Comparison of ENCODE assay signal across 9 cellular contexts in the genomic region with DNA sequence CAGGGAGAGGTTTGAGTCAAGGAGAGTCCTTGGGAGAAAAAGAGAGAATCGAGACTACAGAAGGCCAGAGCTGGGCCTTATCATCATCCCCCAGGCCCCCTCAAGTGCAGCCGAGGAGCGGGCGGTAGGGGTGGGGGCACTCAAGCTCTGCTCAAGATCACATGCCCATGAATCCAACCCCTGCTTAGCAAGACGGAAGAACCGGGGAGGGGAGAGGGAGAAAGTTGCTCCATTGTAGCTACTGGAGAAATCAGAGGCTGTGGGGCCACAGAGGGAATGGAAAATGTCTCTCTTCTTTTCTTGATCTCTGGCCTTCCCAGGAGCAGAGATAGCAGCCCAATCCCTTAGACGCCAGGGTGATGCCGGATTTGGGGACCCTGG. TPM values are rescaled to one million over a fixed set of nuclear protein-coding genes. Genes with fewer than 3 reads are reported as not detected.
DNase-seq lines count a peak whose midpoint lies in the region; ATAC-seq and TF ChIP-seq lines count a peak whose summit lies in the region.
"Had no signal": no experiment of that assay in that cellular context is flagged by ENCODE, and none has a peak within 500 bp of the region (broad histone marks: within the 10 kb centered on the region; RNA-seq: fewer than 3 reads in every experiment).

No MANE protein-coding gene starts in this region.

- H3K27me3 ChIP-seq in uterus (no peaks in the 10 kb centered on the region), aorta (ENCODE audit: control insufficient read depth in 1 of 2, insufficient read depth in 2 of 2, low read length in 1 of 2) (no peaks in the 10 kb centered on the region)

- H3K4me3 ChIP-seq in uterus (no peak overlapping the region), aorta (ENCODE audit: low read length in 2 of 2) (no peak overlapping the region)

- H3K9me3 ChIP-seq in uterus: no peaks in the 10 kb centered on the region
- no peaks in the 10 kb centered on the region for H3K9me3 ChIP-seq in aorta (ENCODE audit: control insufficient read depth, low read length)

- no peak for ATAC-seq in Right ventricle myocardium inferior
- no peak for ATAC-seq in aorta (ENCODE audit: low FRiP score)
- no peak for ATAC-seq in GM21526 (IDR thresholded peaks at IDR 0.05; ENCODE audit: low FRiP score, unreplicated experiment)

- H3K27ac ChIP-seq in angular gyrus (ENCODE audit: low read depth, low read length) (peak overlapping the region; percentile 8), uterus (peak overlapping the region; percentile 9 to 79), aorta (ENCODE audit: low read depth in 1 of 2, low read length in 2 of 2) (no peak overlapping the region)

- intact Hi-C loops in cardiac septum (cut with DNase I): loop anchor here (1.0 kb wide), 1 partner anchor 99 kb away; a partner anchor contains a TSS
- intact Hi-C loops in Right ventricle myocardium inferior (cut with DNase I): loop anchor here (1.0 kb wide), 1 partner anchor 99 kb away; a partner anchor contains a TSS
- intact Hi-C loops in uterus (cut with DNase I; ENCODE audit: low total_unique reads): loop anchor here (2.0 kb wide), 1 partner anchor 101 kb away; no protein-coding TSS in a partner anchor
- intact Hi-C loops in aorta (cut with DNase I): loop anchor here (1.0 to 5.0 kb wide), 5 partner anchors 45 to 255 kb away; a partner anchor contains a TSS

- WGBS in aorta, 2 donors: 64 to 66% methylated on average over 8 of the region's 8 CpGs

- TF ChIP-seq CTCF in uterus (IDR thresholded peaks at IDR 0.05): no peak

- TF ChIP-seq POLR2A in uterus (IDR thresholded peaks at IDR 0.05): no peak

- DNase-seq in cardiac septum (ENCODE audit: low spot score) (peak; percentile 39), Right ventricle myocardium inferior (ENCODE audit: missing footprints) (no peak), islet precursor cell (peak; percentile 25), uterus (peak in 1 of 2 donors; percentile 37), occipital lobe (lab: John Stamatoyannopoulos, UW) (no peak), aorta (no peak)

- no peaks in the 10 kb centered on the region for H3K36me3 ChIP-seq in uterus
- no peaks in the 10 kb centered on the region for H3K36me3 ChIP-seq in aorta (ENCODE audit: control insufficient read depth in 1 of 2, insufficient read depth in 2 of 2, low read length in 1 of 2)

- H3K4me1 ChIP-seq in uterus (peaks cover 0 to 4% of the 10 kb centered on the region in 2 donors), aorta (ENCODE audit: control insufficient read depth in 1 of 2, insufficient read depth in 2 of 2, low read length in 2 of 2) (no peaks in the 10 kb centered on the region)

RNA-seq across cellular contexts. Expression of a gene that starts 14.6 kb away (rescaled TPM):
- total RNA-seq in cardiac septum (396 TPM), Right ventricle myocardium inferior (445 TPM), uterus (10 to 100 TPM in 1 of 4 donors, 1 to 10 TPM in 3; 2.3 to 29.4 (median 3.5) TPM), occipital lobe (32.1 TPM), aorta (1 to 10 TPM; 2.0 to 5.4 TPM)
- polyA plus RNA-seq in aorta: 1 to 10 TPM; 2.9 to 3.0 TPM
- total RNA-seq: activated naive CD4-positive, alpha-beta T cell treated with anti-CD3 and anti-CD28 coated beads, Interleukin-2, amount 50 U/mL, for 72 hours had no signal

RNA-seq across cellular contexts. Expression of a gene that starts 44.4 kb away (rescaled TPM):
- total RNA-seq in cardiac septum (20.2 TPM), Right ventricle myocardium inferior (13.9 TPM), uterus (10 to 100 TPM in 2 of 4 donors, 1 to 10 TPM in 1, under 1 TPM in 1; 0.51 to 28.0 (median 13.1) TPM), occipital lobe (14.7 TPM), aorta (10 to 100 TPM; 18.5 to 29.9 TPM)
- polyA plus RNA-seq in aorta: 10 to 100 TPM in 1 of 2 donors, 1 to 10 TPM in 1; 6.1 to 58.2 TPM

Comparison
In these comparisons a context has a peak if more than half of its experiments do, and no peak if none do; other contexts are left out.
1. DNase-seq: peak in cardiac septum (single experiment) and islet precursor cell (single experiment); none in Right ventricle myocardium inferior (single experiment), occipital lobe (single experiment) and aorta (0 of 2).
2. H3K27ac ChIP-seq: peak in angular gyrus (single experiment) and uterus (2 of 2); none in aorta (0 of 2).
3. RNA of a gene that starts 14.6 kb away (total RNA-seq): 445 TPM in Right ventricle myocardium inferior (single experiment) and 396 TPM in cardiac septum (single experiment); 32.1 TPM in occipital lobe (single experiment), 2.0 to 5.4 TPM in aorta and 2.3 to 29.4 TPM in uterus; every median in the first group is over 10 times any median in the second.